ENCODE assay signal across 16 cellular contexts in the genomic region with DNA sequence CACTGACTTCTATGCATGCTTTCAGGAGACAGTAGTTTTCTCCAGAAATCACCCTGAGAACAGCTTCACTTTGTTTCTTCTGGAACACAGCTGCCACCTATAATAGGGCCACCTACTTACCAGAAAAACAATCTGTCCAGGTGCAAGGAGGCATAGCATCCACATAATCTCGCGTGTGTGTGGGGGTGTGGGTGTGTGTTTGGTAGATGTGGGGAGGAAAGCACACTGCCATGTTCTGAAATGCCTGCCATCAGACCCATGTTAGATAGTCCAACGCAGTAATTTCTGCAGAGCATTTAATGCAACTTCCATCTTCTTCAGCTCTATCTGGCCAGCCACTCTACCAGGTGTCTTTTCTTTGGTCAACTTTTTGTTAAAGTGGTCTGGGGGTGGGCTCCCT.
"Had no signal": no experiment of that assay in that cellular context is flagged by ENCODE, and none has a peak within 500 bp of the region (broad histone marks: within the 10 kb centered on the region; RNA-seq: fewer than 3 reads in every experiment).

No MANE protein-coding gene starts in this region.

- DNase-seq: colonic mucosa; dermis blood vessel endothelial cell; effector CD4-positive, alpha-beta T cell; endodermal cell; foreskin melanocyte; kidney; mucosa of descending colon; naive thymus-derived CD8-positive, alpha-beta T cell; sigmoid colon; stimulated activated CD4-positive, alpha-beta T cell treated with anti-CD3 and anti-CD28 coated beads, Interleukin-2, amount 100 ng/mL, for 24 hours; stimulated activated CD4-positive, alpha-beta T cell treated with anti-CD3 and anti-CD28 coated beads, Interleukin-4, amount 100 ng/mL, for 4 hours; stimulated activated naive B cell treated with anti-CD40 and anti-IgM and Interleukin-4, amounts not matched to agents 10 μg/mL and 1 μg/mL and 100 μg/mL, for 72 hours; stimulated activated naive CD8-positive, alpha-beta T cell treated with anti-CD3 and anti-CD28 coated beads, Interleukin-15, amount 100 ng/mL, for 72 hours had no signal

- H3K9me3 ChIP-seq: colonic mucosa, mucosa of descending colon, neutrophil, sigmoid colon had no signal

- H3K4me1 ChIP-seq: colonic mucosa, sigmoid colon had no signal

- H3K4me3 ChIP-seq: colonic mucosa, hepatocyte, mucosa of descending colon, sigmoid colon, skin epidermis had no signal

- H3K36me3 ChIP-seq: colonic mucosa, neutrophil, sigmoid colon had no signal

- H3K27ac ChIP-seq: colonic mucosa, hepatocyte, neutrophil, sigmoid colon, skin epidermis had no signal

- H3K27me3 ChIP-seq: colonic mucosa, sigmoid colon had no signal
